8 cellular contexts compared by ENCODE assay signal in the genomic region with DNA sequence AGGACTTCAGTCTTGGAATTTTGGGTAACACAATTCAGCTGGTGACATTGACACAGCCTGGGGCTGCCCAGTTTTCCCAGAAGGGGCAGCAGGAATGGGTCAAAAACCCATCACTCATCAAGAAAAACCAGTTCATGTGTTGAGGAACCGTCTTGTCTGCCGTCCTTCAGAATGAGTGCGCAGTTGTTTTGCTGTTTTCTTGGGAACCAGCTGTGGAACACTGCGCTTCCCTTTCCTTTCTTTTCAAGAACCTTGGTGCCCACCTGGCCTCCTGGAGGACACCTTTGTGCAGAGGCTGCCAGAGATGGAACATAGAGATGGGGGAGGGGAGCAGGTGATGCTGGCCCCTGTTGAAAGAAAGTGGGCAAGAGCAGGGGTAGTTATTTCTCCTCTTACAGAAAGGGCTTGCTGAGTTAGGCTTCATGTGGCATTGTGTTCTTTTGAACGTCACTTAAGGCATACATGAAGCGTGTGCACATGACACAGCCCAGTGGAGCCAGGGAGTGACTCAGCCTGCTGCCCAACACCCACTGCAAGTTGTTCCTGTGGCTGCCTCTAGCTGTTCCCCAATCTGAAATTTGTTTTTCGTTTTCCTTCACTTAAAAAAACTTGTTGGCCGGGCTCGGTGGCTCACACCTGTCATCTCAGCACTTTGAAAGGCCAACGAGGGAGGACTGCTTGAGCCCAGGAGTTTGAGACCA.
DNase-seq lines count a peak whose midpoint lies in the region; ATAC-seq and TF ChIP-seq lines count a peak whose summit lies in the region.

No MANE protein-coding gene starts in this region.

- WGBS in mesodermal cell (ENCODE audit: insufficient coverage in 2 of 2), 2 experiments, result 80% methylated on average over 7 to 10 of the region's 10 CpGs

- H3K9me3 ChIP-seq in mesodermal cell (ENCODE audit: control insufficient read depth, low read length), result no peaks in the 10 kb centered on the region

- H3K27ac ChIP-seq in coronary artery, result peak overlapping the region; percentile 56 to 63
- peak overlapping the region; percentile 23 for H3K27ac ChIP-seq in mesodermal cell (ENCODE audit: low read depth, low read length, severe bottlenecking)

- no peaks in the 10 kb centered on the region for H3K36me3 ChIP-seq in mesodermal cell (ENCODE audit: control insufficient read depth, insufficient read depth, low read length)

- H3K4me3 ChIP-seq in coronary artery, result peak overlapping the region; percentile 43
- no peak overlapping the region for H3K4me3 ChIP-seq in mesodermal cell (ENCODE audit: extremely low read depth, insufficient read depth, low read length, poor library complexity, severe bottlenecking)

- H3K4me1 ChIP-seq in mesodermal cell (ENCODE audit: control insufficient read depth, insufficient read depth, low read length, poor library complexity, severe bottlenecking), result peaks cover 4% of the 10 kb centered on the region

- no peak for TF ChIP-seq CTCF in coronary artery (IDR thresholded peaks at IDR 0.05)

- DNase-seq in activated CD4-positive, alpha-beta T cell treated with anti-CD3 and anti-CD28 coated beads for 48 hours, result peak; percentile 20
- no peak for DNase-seq in activated CD4-positive, alpha-beta T cell treated with anti-CD3 and anti-CD28 coated beads for 1 hour
- DNase-seq in NCI-H460 (ENCODE audit: extremely low read depth, low read depth) (peak; percentile 74), coronary artery (ENCODE audit: low spot score) (peak; percentile 90), retina (no peak), GF-D8 (lab: John Stamatoyannopoulos, UW) (no peak)

- ATAC-seq in HG02852 (IDR thresholded peaks at IDR 0.05; ENCODE audit: unreplicated experiment), result peak; percentile 91

Comparison
In these comparisons a context has a peak if more than half of its experiments do, and no peak if none do; other contexts are left out.
1. DNase-seq: peak in activated CD4-positive, alpha-beta T cell treated with anti-CD3 and anti-CD28 coated beads for 48 hours (single experiment), NCI-H460 (single experiment) and coronary artery (single experiment); none in activated CD4-positive, alpha-beta T cell treated with anti-CD3 and anti-CD28 coated beads for 1 hour (single experiment), retina (single experiment) and GF-D8 (single experiment).